8 cellular contexts compared by ENCODE assay signal in genomic region chr4:6716018-6716911, GRCh38. TPM values are rescaled to one million over a fixed set of nuclear protein-coding genes. Genes with fewer than 3 reads are reported as not detected.
DNase-seq lines count a peak whose midpoint lies in the region; ATAC-seq lines count a peak whose summit lies in the region.

BLOC1S4 (plus strand) TSS chr4:6716174; CDS start chr4:6716210, 36 bp downstream.

- ATAC-seq in GM19025 (IDR thresholded peaks at IDR 0.05; ENCODE audit: low read depth, unreplicated experiment) (peak; percentile 77), HG03280 (IDR thresholded peaks at IDR 0.05; ENCODE audit: unreplicated experiment) (peak; percentile 87), left colon (peak; percentile 94)

- H3K27ac ChIP-seq in cingulate gyrus (ENCODE audit: low read depth, low read length) = peak within 1 kb of the TSS; percentile 94

- DNase-seq in AG20443 (ENCODE audit: low spot score) (peak; percentile 99), NCI-H446 treated with DMSO at 0.1 percent for 48 hours (lab: John Stamatoyannopoulos, UW) (peak; percentile 58), left colon (peak; percentile 86 to 88)
- peak; percentile 86 to 88 for DNase-seq in activated CD4-positive, alpha-beta T cell treated with anti-CD3 and anti-CD28 coated beads for 4 hours
- peak; percentile 79 to 80 for DNase-seq in stimulated activated CD4-positive, alpha-beta T cell treated with anti-CD3 and anti-CD28 coated beads, Interleukin-1b, Interleukin-23, amount 100 ng/mL, for 4 hours (ENCODE audit: low read depth in 2 of 2)

- intact Hi-C loops in left colon (cut with DNase I, micrococcal nuclease) = no loop called here

RNA-seq across cellular contexts. Expression of gene BLOC1S4, which starts in this region (rescaled TPM):
- 10 to 100 TPM; 13.3 to 15.0 TPM for total RNA-seq in left colon

Comparison
In these comparisons a context has a peak if more than half of its experiments do, and no peak if none do; other contexts are left out.
1. Peak in every context shown above with its lines: DNase-seq, ATAC-seq and H3K27ac ChIP-seq.